ENCODE assay signal across 8 cellular contexts in genomic region chr6:33711140-33712129, GRCh38. TPM values are rescaled to one million over a fixed set of nuclear protein-coding genes. Genes with fewer than 3 reads are reported as not detected.
DNase-seq lines count a peak whose midpoint lies in the region; ATAC-seq, FAIRE-seq and TF ChIP-seq lines count a peak whose summit lies in the region.

Gene UQCC2, minus strand, starts transcription at chr6:33711700. Its CDS starts 14 bp downstream, at chr6:33711686.

- peak within 1 kb of the TSS; percentile 100 for H3K18ac ChIP-seq in H1 (ENCODE audit: extremely low read depth, low read length)
- H3K18ac ChIP-seq in mesenchymal stem cell (ENCODE audit: low read depth in 1 of 2, low read length in 2 of 2), result peak within 1 kb of the TSS; percentile 99 to 100

- H2AFZ ChIP-seq in H1 (ENCODE audit: low read length) (peak within 1 kb of the TSS; percentile 83), mesenchymal stem cell (ENCODE audit: low read depth, low read length) (peak within 1 kb of the TSS; percentile 20)

- peak within 1 kb of the TSS; percentile 100; the same call in 1 of the 2 replicates for H4K8ac ChIP-seq in H1 (ENCODE audit: extremely low read depth, insufficient read depth, low read length)
- H4K8ac ChIP-seq in mesenchymal stem cell (ENCODE audit: low read length), result peak within 1 kb of the TSS; percentile 98

- no peak within 1 kb of the TSS for H3K23ac ChIP-seq in H1 (ENCODE audit: insufficient read length)
- peak within 1 kb of the TSS in 1 of 2 experiments; percentile 78 for H3K23ac ChIP-seq in mesenchymal stem cell (ENCODE audit: low read length in 2 of 2)

- no peaks in the 10 kb centered on the region for H3K9me3 ChIP-seq in H1 (ENCODE audit: insufficient read depth in 2 of 2, low read depth in 1 of 2, low read length in 1 of 2)
- no peaks in the 10 kb centered on the region for H3K9me3 ChIP-seq in mesenchymal stem cell (ENCODE audit: control insufficient read depth, low read length)

- TF ChIP-seq RAD21 in H1 (IDR thresholded peaks at IDR 0.05 in 1 of 2, conservative IDR thresholded peaks at IDR 0.05 in 1 of 2; ENCODE audit: low read depth in 2 of 2, low read length in 2 of 2), result peak; percentile 80 to 82

- H4K91ac ChIP-seq in H1 (replicated peaks; ENCODE audit: insufficient read length, low read length) (peak within 1 kb of the TSS; percentile 94), mesenchymal stem cell (ENCODE audit: low read length) (peak within 1 kb of the TSS; percentile 97)

- peak; percentile 62 to 76 (median 64) for TF ChIP-seq CTCF in H1 (IDR thresholded peaks at IDR 0.05; ENCODE audit: control extremely low read depth in 1 of 3, insufficient read depth in 1 of 3, low read depth in 1 of 3, low read length in 3 of 3)

- H3K79me2 ChIP-seq in H1 (ENCODE audit: control insufficient read depth in 1 of 2, insufficient read depth in 2 of 2, low read length in 2 of 2), result peaks cover 0 to 15% of the 10 kb centered on the region in 2 experiments; a peak in 2 of 4 replicates

- H3K36me3 ChIP-seq in H1 (ENCODE audit: control insufficient read depth in 2 of 4, insufficient read depth in 4 of 4, low read length in 3 of 4) (peaks cover 7 to 25% (median 20%) of the 10 kb centered on the region in 4 experiments), mesenchymal stem cell (ENCODE audit: control insufficient read depth in 1 of 2, insufficient read depth in 2 of 2, low read depth in 1 of 2, low read length in 2 of 2) (peaks cover 16 to 39% of the 10 kb centered on the region in 2 experiments)

- CTCF ChIA-PET in H1 (lab: Charles Lee; ENCODE audit: partially characterized antibody), result interaction anchor here (0.6 to 4.2 kb wide), 38 partner anchors 9 to 350 kb away, joined by 3 to 28 read pairs (median 4); partner anchors contain the start of gene BAK1

- peak within 1 kb of the TSS; percentile 98 for H3K56ac ChIP-seq in H1 (replicated peaks; ENCODE audit: insufficient read length, low read depth, low read length)

- H3K23me2 ChIP-seq in H1 (ENCODE audit: low read depth, low read length), result peaks cover 2% of the 10 kb centered on the region; the same call in 1 of the 2 replicates

- H3K4ac ChIP-seq in H1 (replicated peaks; ENCODE audit: insufficient read length, low read depth, low read length) (peak within 1 kb of the TSS; percentile 91), mesenchymal stem cell (ENCODE audit: low read depth in 1 of 2, low read length in 2 of 2) (peak within 1 kb of the TSS; percentile 98 to 99)

- WGBS in H1 (ENCODE audit: extremely low coverage in 1 of 2, insufficient coverage in 1 of 2, insufficient read length in 1 of 2, insufficient replicate concordance in 2 of 2, low coverage in 1 of 2, low lambda C conversion rate in 2 of 2, missing lambda C conversion rate in 1 of 2), 2 experiments, result 13% methylated on average over 61 of the region's 73 CpGs; no CpG with 5 or more reads in 1 of the 2 experiments
- WGBS in mesenchymal stem cell, result 7% methylated on average over 67 of the region's 73 CpGs

- peak within 1 kb of the TSS; percentile 98 for H3K27ac ChIP-seq in H1 (ENCODE audit: low read depth, low read length)
- H3K27ac ChIP-seq in mesenchymal stem cell (ENCODE audit: low read length, poor library complexity, severe bottlenecking), result peak within 1 kb of the TSS; percentile 93

- DNase-seq in COLO829 (ENCODE audit: low spot score), result peak; percentile 100
- DNase-seq in HTR-8/SVneo (ENCODE audit: insufficient read length, low spot score), result peak; percentile 97
- DNase-seq in NOMO-1 treated with DMSO at 0.1 percent for 48 hours (lab: John Stamatoyannopoulos, UW; ENCODE audit: unreplicated experiment), result peak; percentile 92
- peak; percentile 90 to 95 for DNase-seq in activated CD8-positive, alpha-beta memory T cell treated with anti-CD3 and anti-CD28 coated beads for 4 hours (ENCODE audit: low read depth in 2 of 2)
- DNase-seq in H1 (ENCODE audit: low read depth in 1 of 2, low spot score in 2 of 2), result peak; percentile 93 to 96
- DNase-seq in mesenchymal stem cell, result peak; percentile 96
- DNase-seq in stimulated activated CD8-positive, alpha-beta memory T cell treated with anti-CD3 and anti-CD28 coated beads, Interleukin-12 subunit alpha, Interleukin-12 subunit beta, amount 100 ng/mL, for 4 hours (ENCODE audit: low read depth), result peak; percentile 95

- peak within 1 kb of the TSS; percentile 84; the same call in 1 of the 2 replicates for H2AK5ac ChIP-seq in H1 (ENCODE audit: low read depth, low read length)
- peak within 1 kb of the TSS; percentile 41 for H2AK5ac ChIP-seq in mesenchymal stem cell (ENCODE audit: low read length, severe bottlenecking)

- H3K27me3 ChIP-seq in H1 (replicated peaks in 1 of 4; ENCODE audit: control insufficient read depth in 3 of 4, extremely low read depth in 1 of 4, insufficient read depth in 3 of 4, low read length in 3 of 4) (no peaks in the 10 kb centered on the region), mesenchymal stem cell (ENCODE audit: control insufficient read depth in 1 of 2, insufficient read depth in 1 of 2, low read length in 2 of 2) (no peaks in the 10 kb centered on the region)

- POLR2A ChIA-PET in H1 (lab: Charles Lee; ENCODE audit: partially characterized antibody), result interaction anchor here (0.6 to 2.3 kb wide), 40 partner anchors 10 to 444 kb away, joined by 3 to 31 read pairs (median 4); partner anchors contain the start of genes BAK1 and ITPR3

- peak within 1 kb of the TSS; percentile 98 for H2BK5ac ChIP-seq in H1 (ENCODE audit: low read depth, low read length)
- H2BK5ac ChIP-seq in mesenchymal stem cell (ENCODE audit: low read depth, low read length, poor library complexity, severe bottlenecking), result peak within 1 kb of the TSS; percentile 94

- H4K5ac ChIP-seq in H1 (ENCODE audit: insufficient read length, low read depth, low read length), result peak within 1 kb of the TSS; percentile 100

- peak within 1 kb of the TSS; percentile 80 to 96 (median 90) for H3K9ac ChIP-seq in H1 (replicated peaks in 1 of 4; ENCODE audit: extremely low read depth in 1 of 4, low read depth in 3 of 4, low read length in 3 of 4)
- peak within 1 kb of the TSS; percentile 95 for H3K9ac ChIP-seq in mesenchymal stem cell (ENCODE audit: low read length)

- peak; percentile 95 for FAIRE-seq in HTR-8/SVneo (lab: Jason Lieb, UNC)
- FAIRE-seq in H1 (lab: Jason Lieb, UNC), result no peak

- no peak within 1 kb of the TSS for H2BK20ac ChIP-seq in H1 (ENCODE audit: low read length)

- TF ChIP-seq POLR2A in H1 (IDR thresholded peaks at IDR 0.05; ENCODE audit: control extremely low read depth in 1 of 2, low read depth in 2 of 2, low read length in 2 of 2), result peak; percentile 78 to 92

- peak; percentile 85 for ATAC-seq in GM21360 (IDR thresholded peaks at IDR 0.05; ENCODE audit: unreplicated experiment)

- H3K79me1 ChIP-seq in H1 (ENCODE audit: low read depth, low read length) (peaks cover 13% of the 10 kb centered on the region), mesenchymal stem cell (replicated peaks; ENCODE audit: low read length, poor library complexity, severe bottlenecking) (peaks cover 27% of the 10 kb centered on the region)

- peak within 1 kb of the TSS; percentile 64 for H2BK12ac ChIP-seq in H1 (ENCODE audit: low read depth, low read length)
- H2BK12ac ChIP-seq in mesenchymal stem cell (ENCODE audit: low read length in 2 of 2), result peak within 1 kb of the TSS in 1 of 2 experiments; percentile 7

- peaks cover 3 to 6% of the 10 kb centered on the region in 2 experiments for H4K20me1 ChIP-seq in H1 (replicated peaks in 1 of 2; ENCODE audit: control insufficient read depth in 1 of 2, insufficient read depth in 2 of 2, low read length in 2 of 2)

- TF ChIP-seq EP300 in H1 (IDR thresholded peaks at IDR 0.05; ENCODE audit: borderline replicate concordance in 1 of 2, low read depth in 2 of 2, low read length in 2 of 2), result no peak

- peaks cover 2 to 14% (median 6%) of the 10 kb centered on the region in 4 experiments; a peak in 4 of 7 replicates for H3K4me1 ChIP-seq in H1 (replicated peaks in 1 of 4; ENCODE audit: control insufficient read depth in 3 of 4, insufficient read depth in 4 of 4, low read length in 3 of 4)
- peaks cover 10% of the 10 kb centered on the region for H3K4me1 ChIP-seq in mesenchymal stem cell (ENCODE audit: control insufficient read depth, insufficient read depth, low read depth, low read length)

- H3K4me2 ChIP-seq in H1 (ENCODE audit: insufficient read depth in 1 of 2, low read depth in 2 of 2, low read length in 2 of 2) (peak within 1 kb of the TSS; percentile 62 to 76), mesenchymal stem cell (ENCODE audit: low read length, poor library complexity, severe bottlenecking) (peak within 1 kb of the TSS; percentile 89)

- H2BK120ac ChIP-seq in H1 (replicated peaks; ENCODE audit: low read depth, low read length), result no peak within 1 kb of the TSS
- H2BK120ac ChIP-seq in mesenchymal stem cell (ENCODE audit: low read depth, low read length), result no peak within 1 kb of the TSS

- H2BK15ac ChIP-seq in H1 (ENCODE audit: low read length) (0 out of 2 replicates have a peak within 1 kb of the TSS, but pooled peaks have one; percentile 24), mesenchymal stem cell (ENCODE audit: low read depth, poor library complexity, severe bottlenecking) (peak within 1 kb of the TSS; percentile 87)

- H3K4me3 ChIP-seq in H1 (ENCODE audit: extremely low read depth in 1 of 4, insufficient read depth in 2 of 4, low read depth in 3 of 4, low read length in 4 of 4), result peak within 1 kb of the TSS; percentile 59 to 86 (median 77)
- peak within 1 kb of the TSS; percentile 81 to 94 for H3K4me3 ChIP-seq in mesenchymal stem cell (ENCODE audit: insufficient read depth in 1 of 2, low read depth in 1 of 2, low read length in 2 of 2)

- H3K14ac ChIP-seq in H1 (ENCODE audit: insufficient read length) (no peak within 1 kb of the TSS), mesenchymal stem cell (ENCODE audit: low read length in 2 of 2) (peak within 1 kb of the TSS in 1 of 2 experiments; percentile 99)

TF ChIP-seq in H1, 55 proteins besides CTCF, POLR2A, EP300 and RAD21 (continues in another document):
- TF ChIP-seq POU5F1 (IDR thresholded peaks at IDR 0.05; ENCODE audit: low read depth, low read length) (no peak), GTF2F1 (IDR thresholded peaks at IDR 0.05; ENCODE audit: borderline replicate concordance, low read depth, low read length) (0 out of 2 replicates have a peak, but pooled peaks have one; percentile 58), SAP30 (IDR thresholded peaks at IDR 0.05; ENCODE audit: insufficient read depth, insufficient replicate concordance, low read length) (no peak), TAF1 (IDR thresholded peaks at IDR 0.05; ENCODE audit: low read depth, low read length) (peak; percentile 97), CBX5 (IDR thresholded peaks at IDR 0.05; ENCODE audit: low read depth, low read length) (no peak)

RNA-seq across cellular contexts. Expression of gene UQCC2, which starts in this region (rescaled TPM):
- 104 and 107 TPM in 2 replicates for total RNA-seq in H1 (2021; fragmentation: NEBNext Ultra II Directional; extraction: Animal tissue kit (Norgen Biotek cat#: 25700))
- 44.1 and 52.1 TPM in 2 replicates for polyA plus RNA-seq in H1 (2011; rRNA removed)
- 57.4 TPM for polyA plus RNA-seq in H1 (2011; cell fraction: cytosol; rRNA removed)
- polyA plus RNA-seq in H1 (2011; cell fraction: nucleus; rRNA removed), result 62.0 TPM
- polyA plus RNA-seq in H1 (2012, experiment 1 of 2), result 117 to 214 TPM (median 170 TPM) in 4 replicates
- polyA plus RNA-seq in H1 (2012, experiment 2 of 2), result 56.3 TPM
- 88.8 TPM for polyA plus RNA-seq in H1 (2013, experiment 1 of 2)
- polyA plus RNA-seq in H1 (2013, experiment 2 of 2), result 97.1 TPM
- 13.7 and 13.9 TPM in 2 replicates for polyA minus RNA-seq in H1 (2011; rRNA and poly(A)+ RNA removed)
- 12.4 TPM for polyA minus RNA-seq in H1 (2011; cell fraction: cytosol; rRNA and poly(A)+ RNA removed)
- 21.4 TPM for polyA minus RNA-seq in H1 (2011; cell fraction: nucleus; rRNA and poly(A)+ RNA removed)
- polyA plus RNA-seq in mesenchymal stem cell (2013, experiment 1 of 2), result 101 TPM
- 111 TPM for polyA plus RNA-seq in mesenchymal stem cell (2013, experiment 2 of 2)

Comparison
In these comparisons a context has a peak if more than half of its experiments do, and no peak if none do; other contexts are left out.
1. Peak in every context shown above with its lines: DNase-seq, ATAC-seq, H3K4me3 ChIP-seq and H3K27ac ChIP-seq.